In genomic region chr2:20525041-20526035, GRCh38 we compare ENCODE assay signal across 8 cellular contexts.
A peak's percentile ranks its signal among the peaks of the same experiment; 100 is the strongest.
DNase-seq lines count a peak whose midpoint lies in the region; ATAC-seq, FAIRE-seq and TF ChIP-seq lines count a peak whose summit lies in the region.

No MANE protein-coding gene starts in this region.

- H3K27ac ChIP-seq in right cardiac atrium (ENCODE audit: low read length) (peak overlapping the region; percentile 86), tibial nerve (peak overlapping the region in 3 of 4 donors; percentile 50 to 70 (median 70))

- in situ Hi-C loops in HAP-1 (cut with MboI; ENCODE audit: low sequenced_read_pairs), result no loop called here

- TF ChIP-seq POLR2A in tibial nerve (IDR thresholded peaks at IDR 0.05), result no peak

- H3K27me3 ChIP-seq in right cardiac atrium (ENCODE audit: control insufficient read depth, insufficient read depth) (no peaks in the 10 kb centered on the region), tibial nerve (no peaks in the 10 kb centered on the region), HAP-1 (ENCODE audit: low read depth) (no peaks in the 10 kb centered on the region)

- DNase-seq in A172 (ENCODE audit: low spot score) (peak; percentile 60), RCC 7860 (ENCODE audit: low spot score) (peak; percentile 14), right cardiac atrium (peak in 2 of 3 donors; percentile 68 to 72), tibial nerve (ENCODE audit: low spot score in 2 of 2) (peak; percentile 63 to 74), activated T-cell treated with anti-CD3 and anti-CD28 coated beads for 4 hours (no peak), HAP-1 (ENCODE audit: low spot score in 2 of 2) (no peak)

- no peaks in the 10 kb centered on the region for H3K36me3 ChIP-seq in tibial nerve
- H3K36me3 ChIP-seq in HAP-1 (replicated peaks), result no peaks in the 10 kb centered on the region

- H3K4me1 ChIP-seq in right cardiac atrium (ENCODE audit: control insufficient read depth, insufficient read depth, low read length) (peaks cover 13% of the 10 kb centered on the region), tibial nerve (peaks cover 0 to 36% (median 23%) of the 10 kb centered on the region in 4 donors), HAP-1 (no peaks in the 10 kb centered on the region)

- intact Hi-C loops in right cardiac atrium (cut with DNase I), result loop anchor here in 1 of 4 donors (10.0 kb wide), 1 partner anchor 51 kb away; no protein-coding TSS in a partner anchor

- peak in 1 of 5 experiments; percentile 39 for TF ChIP-seq CTCF in tibial nerve (IDR thresholded peaks at IDR 0.05)

- peak; percentile 91 for ATAC-seq in GM18858 (IDR thresholded peaks at IDR 0.05; ENCODE audit: unreplicated experiment)
- peak; percentile 96 for ATAC-seq in HG02938 (IDR thresholded peaks at IDR 0.05; ENCODE audit: unreplicated experiment)
- ATAC-seq in right cardiac atrium, result peak; percentile 44 to 78

- FAIRE-seq in RCC 7860 (lab: Jason Lieb, UNC), result no peak

- TF ChIP-seq EP300 in tibial nerve (IDR thresholded peaks at IDR 0.05), result peak in 1 of 2 donors; percentile 38

- H3K4me3 ChIP-seq in right cardiac atrium (ENCODE audit: low read length), result no peak overlapping the region
- no peak overlapping the region for H3K4me3 ChIP-seq in tibial nerve
- no peak overlapping the region for H3K4me3 ChIP-seq in HAP-1

- H3K9me3 ChIP-seq in right cardiac atrium (ENCODE audit: control insufficient read depth, low read length) (no peaks in the 10 kb centered on the region), tibial nerve (no peaks in the 10 kb centered on the region), HAP-1 (no peaks in the 10 kb centered on the region)

- 62% methylated on average over 17 of the region's 17 CpGs for WGBS in right cardiac atrium
- WGBS in tibial nerve, 2 donors, result 53 to 72% methylated on average over 16 to 17 of the region's 17 CpGs

Comparison
In these comparisons a context has a peak if more than half of its experiments do, and no peak if none do; other contexts are left out.
1. DNase-seq: peak in A172 (single experiment), RCC 7860 (single experiment), right cardiac atrium (2 of 3) and tibial nerve (2 of 2); none in activated T-cell treated with anti-CD3 and anti-CD28 coated beads for 4 hours (single experiment) and HAP-1 (0 of 2).
2. Peak in every context shown above with its lines, with median percentiles within 50 percentile points of each other: ATAC-seq.